Comparison of ENCODE assay signal across 12 cellular contexts in genomic region chr2:182360012-182360662, GRCh38.
DNase-seq lines count a peak whose midpoint lies in the region; ATAC-seq and TF ChIP-seq lines count a peak whose summit lies in the region.
"Had no signal": no experiment of that assay in that cellular context is flagged by ENCODE, and none has a peak within 500 bp of the region (broad histone marks: within the 10 kb centered on the region; RNA-seq: fewer than 3 reads in every experiment).

No MANE protein-coding gene starts in this region.

- H3K36me3 ChIP-seq in gastroesophageal sphincter (no peaks in the 10 kb centered on the region), osteoblast (ENCODE audit: insufficient read depth, low read length) (no peaks in the 10 kb centered on the region), Karpas-422 (ENCODE audit: insufficient read depth, low read length) (no peaks in the 10 kb centered on the region)
- H3K36me3 ChIP-seq: upper lobe of left lung had no signal

- no peak for TF ChIP-seq EP300 in gastroesophageal sphincter (IDR thresholded peaks at IDR 0.05)

- H3K4me1 ChIP-seq in gastroesophageal sphincter (peaks cover 0 to 18% (median 0%) of the 10 kb centered on the region in 3 donors), osteoblast (ENCODE audit: insufficient read depth, low read length) (peaks cover 3% of the 10 kb centered on the region), Karpas-422 (ENCODE audit: low read length) (no peaks in the 10 kb centered on the region)

- no peak overlapping the region for H3K9ac ChIP-seq in Karpas-422 (ENCODE audit: low read length)

- H3K9me3 ChIP-seq in gastroesophageal sphincter = no peaks in the 10 kb centered on the region
- H3K9me3 ChIP-seq in osteoblast (ENCODE audit: low read depth, low read length) = no peaks in the 10 kb centered on the region
- H3K9me3 ChIP-seq in Karpas-422 (ENCODE audit: low read length) = no peaks in the 10 kb centered on the region
- H3K9me3 ChIP-seq: upper lobe of left lung had no signal

- H3K4me2 ChIP-seq in osteoblast (ENCODE audit: insufficient read depth, low read length) = peak overlapping the region; percentile 48
- no peak overlapping the region for H3K4me2 ChIP-seq in Karpas-422 (ENCODE audit: low read depth, low read length, poor library complexity, severe bottlenecking)

- no peaks in the 10 kb centered on the region for H3K27me3 ChIP-seq in gastroesophageal sphincter
- no peaks in the 10 kb centered on the region for H3K27me3 ChIP-seq in osteoblast (ENCODE audit: insufficient read depth, low read length)
- H3K27me3 ChIP-seq in Karpas-422 (ENCODE audit: low read length) = no peaks in the 10 kb centered on the region
- H3K27me3 ChIP-seq: upper lobe of left lung had no signal

- no peaks in the 10 kb centered on the region for H3K9me2 ChIP-seq in Karpas-422 (replicated peaks; ENCODE audit: insufficient read depth, low read length)

- H4K20me1 ChIP-seq in osteoblast (ENCODE audit: insufficient read depth, low read length) = no peaks in the 10 kb centered on the region
- no peaks in the 10 kb centered on the region for H4K20me1 ChIP-seq in Karpas-422 (ENCODE audit: insufficient read depth, low read depth, low read length)

- no peak for TF ChIP-seq CTCF in gastroesophageal sphincter (IDR thresholded peaks at IDR 0.05)
- no peak for TF ChIP-seq CTCF in osteoblast (IDR thresholded peaks at IDR 0.05; ENCODE audit: extremely low read depth, low read depth, low read length)

- WGBS in gastroesophageal sphincter (ENCODE audit: low coverage in 1 of 2), 2 donors = 8 to 14% methylated on average over 10 of the region's 10 CpGs

- H3K4me3 ChIP-seq in gastroesophageal sphincter (no peak overlapping the region), osteoblast (ENCODE audit: insufficient read depth, low read length) (no peak overlapping the region), Karpas-422 (ENCODE audit: low read length) (no peak overlapping the region)
- H3K4me3 ChIP-seq: upper lobe of left lung had no signal

- peak; percentile 10 for DNase-seq in AG08395 (ENCODE audit: low spot score)
- no peak for DNase-seq in osteoblast (ENCODE audit: insufficient read length, low spot score, missing footprints)
- DNase-seq in medulla oblongata (ENCODE audit: extremely low spot score) = no peak
- no peak for DNase-seq in DMS153 treated with DMSO at 0.1 percent for 48 hours (lab: John Stamatoyannopoulos, UW; ENCODE audit: unreplicated experiment)
- no peak for DNase-seq in Karpas-422
- DNase-seq: MV-4-11, NCI-H510A, SIG-M5 had no signal

- no peak for TF ChIP-seq POLR2A in gastroesophageal sphincter (IDR thresholded peaks at IDR 0.05)

- ATAC-seq in SK-N-SH treated with all-trans-retinoic acid at 6 μM for 48 hours (peak; percentile 85), gastroesophageal sphincter (peak; percentile 69), HG02938 (IDR thresholded peaks at IDR 0.05; ENCODE audit: unreplicated experiment) (no peak)

- peak overlapping the region; percentile 34 to 57 (median 46) for H3K27ac ChIP-seq in gastroesophageal sphincter
- peak overlapping the region; percentile 27 for H3K27ac ChIP-seq in osteoblast (ENCODE audit: low read depth, low read length)
- no peak overlapping the region for H3K27ac ChIP-seq in Karpas-422 (ENCODE audit: low read length)

- peak overlapping the region; percentile 73 for H2AFZ ChIP-seq in osteoblast (ENCODE audit: low read length)
- H2AFZ ChIP-seq in Karpas-422 (ENCODE audit: low read length) = no peak overlapping the region

- H3K79me2 ChIP-seq in osteoblast (ENCODE audit: insufficient read depth, low read length) (no peaks in the 10 kb centered on the region), Karpas-422 (ENCODE audit: low read length) (no peaks in the 10 kb centered on the region)

TF ChIP-seq in SK-N-SH treated with all-trans-retinoic acid at 6 μM for 48 hours, 23 proteins besides CTCF, POLR2A, EP300 and RAD21:
- TF ChIP-seq ZNF8 (CRISPR knock-in tag; IDR thresholded peaks at IDR 0.05) (no peak), ESRRG (CRISPR knock-in tag; IDR thresholded peaks at IDR 0.05) (no peak), ZFP3 (CRISPR knock-in tag; IDR thresholded peaks at IDR 0.05) (no peak), ZNF565 (CRISPR knock-in tag; conservative IDR thresholded peaks at IDR 0.05; ENCODE audit: low read depth) (no peak), CSDC2 (CRISPR knock-in tag; IDR thresholded peaks at IDR 0.05) (no peak), TCF4 (CRISPR knock-in tag; IDR thresholded peaks at IDR 0.05; ENCODE audit: borderline replicate concordance) (no peak), POU6F1 (CRISPR knock-in tag; IDR thresholded peaks at IDR 0.05; ENCODE audit: borderline replicate concordance, low read depth) (no peak), ZC3H10 (CRISPR knock-in tag; IDR thresholded peaks at IDR 0.05) (no peak), GLIS3 (CRISPR knock-in tag; IDR thresholded peaks at IDR 0.05) (no peak), CREB5 (CRISPR knock-in tag; IDR thresholded peaks at IDR 0.05; ENCODE audit: low read depth) (no peak), BACH2 (CRISPR knock-in tag; IDR thresholded peaks at IDR 0.05; ENCODE audit: borderline replicate concordance) (no peak), PATZ1 (CRISPR knock-in tag; IDR thresholded peaks at IDR 0.05; ENCODE audit: borderline replicate concordance) (no peak), RARB (CRISPR knock-in tag; IDR thresholded peaks at IDR 0.05) (no peak), ARNTL (CRISPR knock-in tag; IDR thresholded peaks at IDR 0.05; ENCODE audit: borderline replicate concordance, low read depth) (no peak), ISL1 (CRISPR knock-in tag; IDR thresholded peaks at IDR 0.05) (no peak), PPARA (CRISPR knock-in tag; IDR thresholded peaks at IDR 0.05; ENCODE audit: borderline replicate concordance) (no peak)
